8 cellular contexts compared by ENCODE assay signal in genomic region chr20:44910690-44911262, GRCh38. TPM values are rescaled to one million over a fixed set of nuclear protein-coding genes. Genes with fewer than 3 reads are reported as not detected.
DNase-seq lines count a peak whose midpoint lies in the region; ATAC-seq, FAIRE-seq and TF ChIP-seq lines count a peak whose summit lies in the region.

No MANE protein-coding gene starts in this region.

- TF ChIP-seq CTCF in A673 (conservative IDR thresholded peaks at IDR 0.05; ENCODE audit: low read depth, low read length) (no peak), HepG2 (CRISPR knock-in tag; IDR thresholded peaks at IDR 0.05) (no peak)

- H3K36me3 ChIP-seq in A673 (ENCODE audit: insufficient read depth, low read length, poor library complexity, severe bottlenecking) (peaks cover 32% of the 10 kb centered on the region), HepG2 (replicated peaks in 1 of 2; ENCODE audit: control insufficient read depth in 1 of 2, insufficient read depth in 2 of 2, low read length in 2 of 2) (peaks cover 20 to 53% of the 10 kb centered on the region in 2 experiments)

- intact Hi-C loops in A673 (cut with micrococcal nuclease; ENCODE audit: unreplicated experiment), result no loop called here
- intact Hi-C loops in HepG2 (cut with micrococcal nuclease; ENCODE audit: unreplicated experiment), result loop anchor here (1.0 to 2.0 kb wide), 3 partner anchors 24 to 56 kb away; partner anchors contain the start of genes STK4 and TOMM34
- intact Hi-C loops in head of caudate nucleus (cut with DNase I), result no loop called here

- H3K4me1 ChIP-seq in A673 (ENCODE audit: insufficient read depth, low read length, poor library complexity, severe bottlenecking), result no peaks in the 10 kb centered on the region
- H3K4me1 ChIP-seq in HepG2 (ENCODE audit: insufficient read depth, low read length), result peaks cover 14% of the 10 kb centered on the region

- peak overlapping the region; percentile 84 for H3K4me3 Mint-ChIP-seq in activated naive CD8-positive, alpha-beta T cell treated with anti-CD3 and anti-CD28 coated beads, Interleukin-2, amount 50 U/mL, for 24 hours

- no peak for TF ChIP-seq EP300 in HepG2 (IDR thresholded peaks at IDR 0.05; ENCODE audit: low read depth in 2 of 2, low read length in 2 of 2)
- no peak for TF ChIP-seq EP300 in HepG2 (CRISPR knock-in tag; IDR thresholded peaks at IDR 0.05; ENCODE audit: borderline replicate concordance)

- peak overlapping the region; percentile 57 for H3K27ac ChIP-seq in A673 (ENCODE audit: low read depth, low read length, poor library complexity, severe bottlenecking)
- H3K27ac ChIP-seq in HepG2 (ENCODE audit: extremely low read length, insufficient read depth, low read length), result peak overlapping the region; percentile 65

- peak overlapping the region; percentile 32 for H2AFZ ChIP-seq in HepG2 (ENCODE audit: low read length)

- peaks cover 44% of the 10 kb centered on the region for H3K36me3 Mint-ChIP-seq in activated naive CD8-positive, alpha-beta T cell treated with anti-CD3 and anti-CD28 coated beads, Interleukin-2, amount 50 U/mL, for 24 hours (ENCODE audit: low read depth)

- H3K9me3 ChIP-seq in A673 (ENCODE audit: low read depth, low read length, poor library complexity, severe bottlenecking), result no peaks in the 10 kb centered on the region
- H3K9me3 ChIP-seq in HepG2 (ENCODE audit: low read length), result no peaks in the 10 kb centered on the region

- BruUV-seq in A673 (replicated peaks; lab: Mats Ljungman, UMichigan) (no TSS peak), HepG2 (replicated peaks; lab: Mats Ljungman, UMichigan) (TSS peak; percentile 83)

- POLR2A ChIA-PET in A673 (lab: Charles Lee; ENCODE audit: low non-redundant PET), result no interaction called here
- POLR2A ChIA-PET in HepG2 (lab: Yijun Ruan, JAX), result interaction anchor here (0.8 to 3.2 kb wide), 7 partner anchors 8 to 431 kb away, joined by 3 to 42 read pairs (median 6); partner anchors contain the start of genes TOMM34 and YWHAB

- H3K4me1 Mint-ChIP-seq in activated naive CD8-positive, alpha-beta T cell treated with anti-CD3 and anti-CD28 coated beads, Interleukin-2, amount 50 U/mL, for 24 hours, result peaks cover 35% of the 10 kb centered on the region

- peak overlapping the region; percentile 67 for H3K27ac Mint-ChIP-seq in activated naive CD8-positive, alpha-beta T cell treated with anti-CD3 and anti-CD28 coated beads, Interleukin-2, amount 50 U/mL, for 24 hours

- H3K27me3 Mint-ChIP-seq in activated naive CD8-positive, alpha-beta T cell treated with anti-CD3 and anti-CD28 coated beads, Interleukin-2, amount 50 U/mL, for 24 hours, result no peaks in the 10 kb centered on the region

- TF ChIP-seq POLR2A in HepG2 (IDR thresholded peaks at IDR 0.05; ENCODE audit: insufficient read depth in 1 of 2, low read depth in 2 of 2, low read length in 2 of 2), result no peak; a peak in 1 of 4 replicates

- DNase-seq in A673 (ENCODE audit: low spot score) (no peak), HT-29 (ENCODE audit: low spot score) (peak; percentile 65), HepG2 (ENCODE audit: low spot score) (peak; percentile 41), head of caudate nucleus (no peak), NCI-H2081 treated with DMSO at 0.1 percent for 48 hours (lab: John Stamatoyannopoulos, UW) (no peak), DMS153 (lab: John Stamatoyannopoulos, UW) (no peak)
- DNase-seq in activated naive CD8-positive, alpha-beta T cell treated with anti-CD3 and anti-CD28 coated beads, Interleukin-2, amount 50 U/mL, for 24 hours, result no peak

- 2% methylated on average over 12 of the region's 17 CpGs for WGBS in HepG2 (ENCODE audit: low lambda C conversion rate)

- peak overlapping the region; percentile 82 for H3K9ac ChIP-seq in HepG2 (ENCODE audit: insufficient read depth, low read depth, low read length)

- CTCF ChIA-PET in A673 (lab: Charles Lee) (no interaction called here), HepG2 (lab: Yijun Ruan, JAX; ENCODE audit: low intra/inter-chr PET ratio, low total read pairs) (interaction anchor here (1.3 kb wide), 1 partner anchor 380 kb away, joined by 3 read pairs; no protein-coding TSS in a partner anchor)

- no peak for FAIRE-seq in HepG2 (lab: Jason Lieb, UNC)

- TF ChIP-seq RAD21 in HepG2 (CRISPR knock-in tag; IDR thresholded peaks at IDR 0.05), result no peak

- H4K20me1 ChIP-seq in HepG2 (ENCODE audit: insufficient read depth, low read length), result peaks cover 3% of the 10 kb centered on the region; the same call in 1 of the 2 replicates

- H3K4me2 ChIP-seq in HepG2 (ENCODE audit: low read depth, low read length), result peak overlapping the region; percentile 99

- H3K79me2 ChIP-seq in HepG2 (ENCODE audit: insufficient read depth, low read length), result peaks cover 8% of the 10 kb centered on the region

- no peaks in the 10 kb centered on the region for H3K9me3 Mint-ChIP-seq in activated naive CD8-positive, alpha-beta T cell treated with anti-CD3 and anti-CD28 coated beads, Interleukin-2, amount 50 U/mL, for 24 hours

- no peaks in the 10 kb centered on the region for H3K27me3 ChIP-seq in A673 (replicated peaks; ENCODE audit: insufficient read depth, low read depth, low read length, poor library complexity)
- no peaks in the 10 kb centered on the region; a peak in 1 of 5 replicates for H3K27me3 ChIP-seq in HepG2 (ENCODE audit: control insufficient read depth in 1 of 2, insufficient read depth in 2 of 2, low read length in 2 of 2)

- ATAC-seq in activated naive CD8-positive, alpha-beta T cell treated with anti-CD3 and anti-CD28 coated beads, Interleukin-2, amount 50 U/mL, for 24 hours, result no peak
- ATAC-seq in HepG2 (peak; percentile 23), GM19023 (IDR thresholded peaks at IDR 0.05; ENCODE audit: unreplicated experiment) (no peak)

- in situ Hi-C loops in HepG2 (cut with HindIII; ENCODE audit: extremely low pct_ligation_motif_present, low pct_unique_long_range_greater_than_20kb), result no loop called here

- H3K4me3 ChIP-seq in A673 (ENCODE audit: low read depth, low read length, poor library complexity, severe bottlenecking), result peak overlapping the region; percentile 87
- H3K4me3 ChIP-seq in HepG2 (replicated peaks in 1 of 3; ENCODE audit: insufficient read depth in 1 of 3, low read depth in 2 of 3, low read length in 3 of 3), result peak overlapping the region; percentile 87 to 97 (median 95)

RNA-seq across cellular contexts. Expression of gene PABPC1L, which starts 0.9 kb away (rescaled TPM):
- 42.2 and 47.7 TPM in 2 replicates for total RNA-seq in A673 (2021)
- 53.4 and 54.6 TPM in 2 replicates for total RNA-seq in HT-29 (2014; rRNA removed; shearing (Covaris generic))
- total RNA-seq in HepG2 (2016; rRNA removed; fragmentation: Illumina TruSeq; extraction: Trizol), result 6.4 and 30.8 TPM in 2 replicates
- 8.8 and 10.6 TPM in 2 replicates for total RNA-seq in HepG2 (2016; cell fraction: cytosol; rRNA removed; fragmentation: Illumina TruSeq; extraction: Trizol; ENCODE audit: low read depth)
- 7.2 and 30.6 TPM in 2 replicates for total RNA-seq in HepG2 (2016; cell fraction: insoluble cytoplasmic fraction; rRNA removed; fragmentation: Illumina TruSeq; extraction: Trizol)
- total RNA-seq in HepG2 (2016; cell fraction: membrane; rRNA removed; fragmentation: Illumina TruSeq; extraction: Trizol), result 7.7 TPM in 2 replicates
- total RNA-seq in HepG2 (2016; cell fraction: nucleus; rRNA removed; fragmentation: Illumina TruSeq; extraction: Trizol), result 68.7 and 74.6 TPM in 2 replicates
- 252 and 283 TPM in 2 replicates for polyA plus RNA-seq in HepG2 (2011; rRNA removed)
- 48.8 and 52.2 TPM in 2 replicates for polyA plus RNA-seq in HepG2 (2011; cell fraction: cytosol; rRNA removed)
- 1,815 and 1,864 TPM in 2 replicates for polyA plus RNA-seq in HepG2 (2011; cell fraction: nucleus; rRNA removed)
- 109 and 110 TPM in 2 replicates for polyA plus RNA-seq in HepG2 (2012)
- polyA plus RNA-seq in HepG2 (2016; cell fraction: cytosol; fragmentation: Illumina TruSeq; extraction: Trizol; ENCODE audit: low read depth), result 3.4 TPM in 2 replicates
- polyA plus RNA-seq in HepG2 (2016; cell fraction: insoluble cytoplasmic fraction; fragmentation: Illumina TruSeq; extraction: Trizol; ENCODE audit: low read depth), result 8.9 and 10.9 TPM in 2 replicates
- 4.4 and 4.6 TPM in 2 replicates for polyA plus RNA-seq in HepG2 (2016; cell fraction: membrane; fragmentation: Illumina TruSeq; extraction: Trizol; ENCODE audit: low read depth)
- polyA plus RNA-seq in HepG2 (2016; cell fraction: nucleus; fragmentation: Illumina TruSeq; extraction: Trizol; ENCODE audit: insufficient read depth, low read depth), result 374 and 409 TPM in 2 replicates
- 12.6 and 64.0 TPM in 2 replicates for polyA minus RNA-seq in HepG2 (2011; rRNA and poly(A)+ RNA removed; ENCODE audit: low replicate concordance)
- 10.6 and 12.0 TPM in 2 replicates for polyA minus RNA-seq in HepG2 (2011; cell fraction: cytosol; rRNA and poly(A)+ RNA removed)
- 250 and 264 TPM in 2 replicates for polyA minus RNA-seq in HepG2 (2011; cell fraction: nucleus; rRNA and poly(A)+ RNA removed)

RNA-seq across cellular contexts. Expression of gene YWHAB, which starts 25.3 kb away (rescaled TPM):
- total RNA-seq in A673 (2021) (204 and 224 TPM in 2 replicates), HepG2 (2016; rRNA removed; fragmentation: Illumina TruSeq; extraction: Trizol) (121 and 184 TPM in 2 replicates)
- total RNA-seq in HT-29 (2014; rRNA removed; shearing (Covaris generic)), result 71.4 and 77.9 TPM in 2 replicates
- total RNA-seq in HepG2 (2016; cell fraction: cytosol; rRNA removed; fragmentation: Illumina TruSeq; extraction: Trizol; ENCODE audit: low read depth), result 13.1 and 14.3 TPM in 2 replicates
- total RNA-seq in HepG2 (2016; cell fraction: insoluble cytoplasmic fraction; rRNA removed; fragmentation: Illumina TruSeq; extraction: Trizol), result 123 and 180 TPM in 2 replicates
- 60.9 and 62.9 TPM in 2 replicates for total RNA-seq in HepG2 (2016; cell fraction: membrane; rRNA removed; fragmentation: Illumina TruSeq; extraction: Trizol)
- 79.4 and 83.5 TPM in 2 replicates for total RNA-seq in HepG2 (2016; cell fraction: nucleus; rRNA removed; fragmentation: Illumina TruSeq; extraction: Trizol)
- polyA plus RNA-seq in HepG2 (2011; rRNA removed), result 64.0 and 77.2 TPM in 2 replicates
- 41.7 and 66.1 TPM in 2 replicates for polyA plus RNA-seq in HepG2 (2011; cell fraction: cytosol; rRNA removed)
- polyA plus RNA-seq in HepG2 (2011; cell fraction: nucleus; rRNA removed), result 28.9 and 37.6 TPM in 2 replicates
- polyA plus RNA-seq in HepG2 (2012), result 122 and 130 TPM in 2 replicates
- polyA plus RNA-seq in HepG2 (2016; cell fraction: cytosol; fragmentation: Illumina TruSeq; extraction: Trizol; ENCODE audit: low read depth), result 22.2 and 23.8 TPM in 2 replicates
- 254 and 256 TPM in 2 replicates for polyA plus RNA-seq in HepG2 (2016; cell fraction: insoluble cytoplasmic fraction; fragmentation: Illumina TruSeq; extraction: Trizol; ENCODE audit: low read depth)
- 47.1 and 50.3 TPM in 2 replicates for polyA plus RNA-seq in HepG2 (2016; cell fraction: membrane; fragmentation: Illumina TruSeq; extraction: Trizol; ENCODE audit: low read depth)
- 121 and 126 TPM in 2 replicates for polyA plus RNA-seq in HepG2 (2016; cell fraction: nucleus; fragmentation: Illumina TruSeq; extraction: Trizol; ENCODE audit: insufficient read depth, low read depth)
- 22.5 and 46.6 TPM in 2 replicates for polyA minus RNA-seq in HepG2 (2011; rRNA and poly(A)+ RNA removed; ENCODE audit: low replicate concordance)
- polyA minus RNA-seq in HepG2 (2011; cell fraction: cytosol; rRNA and poly(A)+ RNA removed), result 38.2 and 43.5 TPM in 2 replicates
- 64.2 and 67.4 TPM in 2 replicates for polyA minus RNA-seq in HepG2 (2011; cell fraction: nucleus; rRNA and poly(A)+ RNA removed)

RNA-seq across cellular contexts. Expression of gene TOMM34, which starts 49.4 kb away (rescaled TPM):
- 49.3 and 53.5 TPM in 2 replicates for total RNA-seq in A673 (2021)
- total RNA-seq in HT-29 (2014; rRNA removed; shearing (Covaris generic)), result 80.5 and 85.2 TPM in 2 replicates
- total RNA-seq in HepG2 (2016; rRNA removed; fragmentation: Illumina TruSeq; extraction: Trizol), result 52.0 and 73.0 TPM in 2 replicates
- total RNA-seq in HepG2 (2016; cell fraction: cytosol; rRNA removed; fragmentation: Illumina TruSeq; extraction: Trizol; ENCODE audit: low read depth), result 6.2 and 6.4 TPM in 2 replicates
- 52.3 and 72.3 TPM in 2 replicates for total RNA-seq in HepG2 (2016; cell fraction: insoluble cytoplasmic fraction; rRNA removed; fragmentation: Illumina TruSeq; extraction: Trizol)
- total RNA-seq in HepG2 (2016; cell fraction: membrane; rRNA removed; fragmentation: Illumina TruSeq; extraction: Trizol), result 18.0 and 21.0 TPM in 2 replicates
- 24.9 and 25.7 TPM in 2 replicates for total RNA-seq in HepG2 (2016; cell fraction: nucleus; rRNA removed; fragmentation: Illumina TruSeq; extraction: Trizol)
- 36.2 and 38.3 TPM in 2 replicates for polyA plus RNA-seq in HepG2 (2011; rRNA removed)
- 38.3 and 39.9 TPM in 2 replicates for polyA plus RNA-seq in HepG2 (2011; cell fraction: cytosol; rRNA removed)
- 20.9 and 23.3 TPM in 2 replicates for polyA plus RNA-seq in HepG2 (2011; cell fraction: nucleus; rRNA removed)
- polyA plus RNA-seq in HepG2 (2012), result 41.6 and 42.7 TPM in 2 replicates
- 7.7 and 7.8 TPM in 2 replicates for polyA plus RNA-seq in HepG2 (2016; cell fraction: cytosol; fragmentation: Illumina TruSeq; extraction: Trizol; ENCODE audit: low read depth)
- 102 TPM in 2 replicates for polyA plus RNA-seq in HepG2 (2016; cell fraction: insoluble cytoplasmic fraction; fragmentation: Illumina TruSeq; extraction: Trizol; ENCODE audit: low read depth)
- 17.3 and 19.1 TPM in 2 replicates for polyA plus RNA-seq in HepG2 (2016; cell fraction: membrane; fragmentation: Illumina TruSeq; extraction: Trizol; ENCODE audit: low read depth)
- 45.6 and 46.6 TPM in 2 replicates for polyA plus RNA-seq in HepG2 (2016; cell fraction: nucleus; fragmentation: Illumina TruSeq; extraction: Trizol; ENCODE audit: insufficient read depth, low read depth)
- polyA minus RNA-seq in HepG2 (2011; rRNA and poly(A)+ RNA removed; ENCODE audit: low replicate concordance), result 23.9 and 48.7 TPM in 2 replicates
- polyA minus RNA-seq in HepG2 (2011; cell fraction: cytosol; rRNA and poly(A)+ RNA removed), result 11.6 and 12.1 TPM in 2 replicates
- polyA minus RNA-seq in HepG2 (2011; cell fraction: nucleus; rRNA and poly(A)+ RNA removed), result 6.8 and 9.1 TPM in 2 replicates

RNA-seq across cellular contexts. Expression of gene STK4, which starts 55.5 kb away (rescaled TPM):
- total RNA-seq in A673 (2021), result 52.7 and 53.2 TPM in 2 replicates
- total RNA-seq in HT-29 (2014; rRNA removed; shearing (Covaris generic)), result 23.1 and 27.1 TPM in 2 replicates
- total RNA-seq in HepG2 (2016; rRNA removed; fragmentation: Illumina TruSeq; extraction: Trizol), result 38.3 and 61.4 TPM in 2 replicates
- total RNA-seq in HepG2 (2016; cell fraction: cytosol; rRNA removed; fragmentation: Illumina TruSeq; extraction: Trizol; ENCODE audit: low read depth), result 7.6 and 8.4 TPM in 2 replicates
- 38.6 and 51.4 TPM in 2 replicates for total RNA-seq in HepG2 (2016; cell fraction: insoluble cytoplasmic fraction; rRNA removed; fragmentation: Illumina TruSeq; extraction: Trizol)
- 17.0 and 19.2 TPM in 2 replicates for total RNA-seq in HepG2 (2016; cell fraction: membrane; rRNA removed; fragmentation: Illumina TruSeq; extraction: Trizol)
- 46.5 and 48.3 TPM in 2 replicates for total RNA-seq in HepG2 (2016; cell fraction: nucleus; rRNA removed; fragmentation: Illumina TruSeq; extraction: Trizol)
- polyA plus RNA-seq in HepG2 (2011; rRNA removed), result 21.2 and 25.6 TPM in 2 replicates
- polyA plus RNA-seq in HepG2 (2011; cell fraction: cytosol; rRNA removed), result 11.6 and 16.8 TPM in 2 replicates
- 14.7 and 18.6 TPM in 2 replicates for polyA plus RNA-seq in HepG2 (2011; cell fraction: nucleus; rRNA removed)
- polyA plus RNA-seq in HepG2 (2012), result 16.8 and 20.4 TPM in 2 replicates
- 1.2 TPM in 2 replicates for polyA plus RNA-seq in HepG2 (2016; cell fraction: cytosol; fragmentation: Illumina TruSeq; extraction: Trizol; ENCODE audit: low read depth)
- 34.7 and 38.5 TPM in 2 replicates for polyA plus RNA-seq in HepG2 (2016; cell fraction: insoluble cytoplasmic fraction; fragmentation: Illumina TruSeq; extraction: Trizol; ENCODE audit: low read depth)
- 4.8 and 5.6 TPM in 2 replicates for polyA plus RNA-seq in HepG2 (2016; cell fraction: membrane; fragmentation: Illumina TruSeq; extraction: Trizol; ENCODE audit: low read depth)
- polyA plus RNA-seq in HepG2 (2016; cell fraction: nucleus; fragmentation: Illumina TruSeq; extraction: Trizol; ENCODE audit: insufficient read depth, low read depth), result 40.8 and 44.8 TPM in 2 replicates
- 23.3 and 33.6 TPM in 2 replicates for polyA minus RNA-seq in HepG2 (2011; rRNA and poly(A)+ RNA removed; ENCODE audit: low replicate concordance)
- polyA minus RNA-seq in HepG2 (2011; cell fraction: cytosol; rRNA and poly(A)+ RNA removed), result 18.8 and 20.9 TPM in 2 replicates
- polyA minus RNA-seq in HepG2 (2011; cell fraction: nucleus; rRNA and poly(A)+ RNA removed), result 67.3 and 85.4 TPM in 2 replicates

Comparison
In these comparisons a context has a peak if more than half of its experiments do, and no peak if none do; other contexts are left out.
1. DNase-seq: peak in HT-29 (single experiment) and HepG2 (single experiment); none in A673 (single experiment), activated naive CD8-positive, alpha-beta T cell treated with anti-CD3 and anti-CD28 coated beads, Interleukin-2, amount 50 U/mL, for 24 hours (single experiment), head of caudate nucleus (0 of 42), NCI-H2081 treated with DMSO at 0.1 percent for 48 hours (single experiment) and DMS153 (single experiment).